In the genomic region with DNA sequence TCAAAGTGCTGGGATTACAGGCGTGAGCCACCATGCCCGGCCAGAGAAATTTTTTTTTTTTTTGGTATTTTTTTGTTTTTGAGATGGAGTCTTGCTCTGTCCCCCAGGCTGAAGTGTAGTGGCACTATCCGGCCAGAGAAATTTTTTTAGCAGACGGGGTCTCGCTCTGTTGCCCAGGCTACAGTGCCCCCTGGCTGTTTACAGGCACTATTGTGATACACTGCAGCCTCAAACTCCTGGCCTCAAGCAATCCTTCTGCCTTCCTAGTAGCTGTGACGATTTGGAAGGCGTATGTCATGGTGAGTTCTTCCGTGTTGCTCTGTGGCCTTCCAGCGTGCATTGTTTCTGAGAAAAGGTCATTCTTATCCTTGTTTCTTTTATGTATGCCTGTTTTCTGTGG, we compare ENCODE assay signal across 19 cellular contexts. TPM values are rescaled to one million over a fixed set of nuclear protein-coding genes. Genes with fewer than 3 reads are reported as not detected.
DNase-seq lines count a peak whose midpoint lies in the region; ATAC-seq and TF ChIP-seq lines count a peak whose summit lies in the region.
"Had no signal": no experiment of that assay in that cellular context is flagged by ENCODE, and none has a peak within 500 bp of the region (broad histone marks: within the 10 kb centered on the region; RNA-seq: fewer than 3 reads in every experiment).

No MANE protein-coding gene starts in this region.

- no peak overlapping the region for H3K27ac Mint-ChIP-seq in HFFc6
- no peak overlapping the region for H3K27ac Mint-ChIP-seq in chondrocyte (ENCODE audit: unreplicated experiment)
- H3K27ac Mint-ChIP-seq in activated CD8-positive, alpha-beta T cell treated with anti-CD3 and anti-CD28 coated beads for 36 hours, result no peak overlapping the region
- H3K27ac Mint-ChIP-seq: IgD-negative memory B cell, T-cell had no signal

- H3K23ac ChIP-seq in mesendoderm (ENCODE audit: low read length), result no peak overlapping the region

- no peaks in the 10 kb centered on the region for H3K9me3 Mint-ChIP-seq in HFFc6
- H3K9me3 Mint-ChIP-seq in chondrocyte (ENCODE audit: low read depth), result no peaks in the 10 kb centered on the region
- no peaks in the 10 kb centered on the region for H3K9me3 Mint-ChIP-seq in activated CD8-positive, alpha-beta T cell treated with anti-CD3 and anti-CD28 coated beads for 36 hours
- H3K9me3 Mint-ChIP-seq: IgD-negative memory B cell, T-cell had no signal

- H3K27me3 Mint-ChIP-seq in HFFc6 (ENCODE audit: insufficient read depth) (no peaks in the 10 kb centered on the region; the same call in 1 of the 2 replicates), chondrocyte (ENCODE audit: low read depth) (no peaks in the 10 kb centered on the region)
- H3K27me3 Mint-ChIP-seq in activated CD8-positive, alpha-beta T cell treated with anti-CD3 and anti-CD28 coated beads for 36 hours, result no peaks in the 10 kb centered on the region
- H3K27me3 Mint-ChIP-seq: IgD-negative memory B cell, T-cell had no signal

- H2AK5ac ChIP-seq in mesendoderm (ENCODE audit: low read length), result no peak overlapping the region

- no peak overlapping the region for H3K4ac ChIP-seq in mesendoderm (ENCODE audit: low read depth, low read length)

- H2BK5ac ChIP-seq in mesendoderm (ENCODE audit: low read length), result no peak overlapping the region

- H3K4me3 Mint-ChIP-seq in HFFc6, result no peak overlapping the region
- no peak overlapping the region for H3K4me3 Mint-ChIP-seq in chondrocyte (ENCODE audit: unreplicated experiment)
- no peak overlapping the region for H3K4me3 Mint-ChIP-seq in activated CD8-positive, alpha-beta T cell treated with anti-CD3 and anti-CD28 coated beads for 36 hours
- H3K4me3 Mint-ChIP-seq: IgD-negative memory B cell, T-cell had no signal

- no peak overlapping the region for H3K56ac ChIP-seq in mesendoderm (ENCODE audit: low read length)

- H4K5ac ChIP-seq in mesendoderm (ENCODE audit: low read length), result no peak overlapping the region

- H3K79me1 ChIP-seq in mesendoderm (ENCODE audit: low read length), result peaks cover 4% of the 10 kb centered on the region

- TF ChIP-seq CTCF in DOHH2 (IDR thresholded peaks at IDR 0.05; ENCODE audit: low read depth, low read length, poor library complexity, severe bottlenecking) (peak; percentile 64), HFFc6 (IDR thresholded peaks at IDR 0.05) (peak; percentile 19; the same call in 1 of the 2 replicates), chondrocyte (IDR thresholded peaks at IDR 0.05) (peak; percentile 37)
- TF ChIP-seq CTCF in activated CD8-positive, alpha-beta T cell treated with anti-CD3 and anti-CD28 coated beads for 36 hours (IDR thresholded peaks at IDR 0.05), result no peak

- ATAC-seq in activated CD8-positive, alpha-beta T cell treated with anti-CD3 and anti-CD28 coated beads for 36 hours, result no peak
- ATAC-seq: T-cell had no signal

- CTCF ChIA-PET in activated CD8-positive, alpha-beta T cell treated with anti-CD3 and anti-CD28 coated beads for 36 hours (lab: Charles Lee), result no interaction called here

- H3K4me1 Mint-ChIP-seq in HFFc6 (ENCODE audit: low read depth) (no peaks in the 10 kb centered on the region; the same call in 1 of the 2 replicates), chondrocyte (ENCODE audit: low read depth) (peaks cover 12% of the 10 kb centered on the region)
- H3K4me1 Mint-ChIP-seq in activated CD8-positive, alpha-beta T cell treated with anti-CD3 and anti-CD28 coated beads for 36 hours (ENCODE audit: low read depth), result peaks cover 25% of the 10 kb centered on the region

- 0 out of 2 replicates have a peak, but pooled peaks cover 4% of the 10 kb centered on the region for H4K20me1 ChIP-seq in DOHH2 (ENCODE audit: control insufficient read depth, insufficient read depth, low read depth, low read length)

- no peak for DNase-seq in HFFc6
- DNase-seq in chondrocyte (ENCODE audit: low spot score), result no peak
- DNase-seq in mesendoderm, result peak; percentile 41
- no peak for DNase-seq in MG63
- DNase-seq in dedifferentiated amniotic fluid mesenchymal stem cell (ENCODE audit: extremely low spot score), result no peak
- no peak for DNase-seq in activated CD8-positive, alpha-beta T cell treated with anti-CD3 and anti-CD28 coated beads for 36 hours
- DNase-seq in NCI-H2081 (lab: John Stamatoyannopoulos, UW), result no peak
- DNase-seq: EL, H7, NCI-H1417 treated with DMSO at 0.1 percent for 48 hours, NCI-H2029, NCI-H510A treated with DMSO at 0.1 percent for 48 hours, SHP77, SK-N-SH, T-cell had no signal

- peaks cover 30% of the 10 kb centered on the region for H3K36me3 Mint-ChIP-seq in HFFc6 (ENCODE audit: low read depth)
- peaks cover 8% of the 10 kb centered on the region for H3K36me3 Mint-ChIP-seq in chondrocyte (ENCODE audit: low read depth)
- peaks cover 41% of the 10 kb centered on the region for H3K36me3 Mint-ChIP-seq in activated CD8-positive, alpha-beta T cell treated with anti-CD3 and anti-CD28 coated beads for 36 hours (ENCODE audit: low read depth)

- no peak overlapping the region for H2BK15ac ChIP-seq in mesendoderm (replicated peaks; ENCODE audit: low read depth)

- intact Hi-C loops in activated CD8-positive, alpha-beta T cell treated with anti-CD3 and anti-CD28 coated beads for 36 hours (cut with micrococcal nuclease), result no loop called here

- no CpG with 5 or more reads among the region's 9 CpGs for WGBS in mesendoderm (ENCODE audit: extremely low coverage, insufficient coverage, low lambda C conversion rate)

- H3K4me3 ChIP-seq in DOHH2 (ENCODE audit: low read length) (no peak overlapping the region), mesendoderm (ENCODE audit: low read length) (no peak overlapping the region), MG63 (no peak overlapping the region)

- H3K27me3 ChIP-seq in DOHH2 (ENCODE audit: control insufficient read depth, low read length), result no peaks in the 10 kb centered on the region
- H3K27me3 ChIP-seq in mesendoderm (ENCODE audit: insufficient read depth, low read length, poor library complexity), result no peaks in the 10 kb centered on the region
- no peaks in the 10 kb centered on the region for H3K27me3 ChIP-seq in MG63

- H4K8ac ChIP-seq in mesendoderm (ENCODE audit: low read depth, low read length), result no peak overlapping the region

- H3K4me2 ChIP-seq in DOHH2 (ENCODE audit: low read length) (peak overlapping the region; percentile 8), mesendoderm (ENCODE audit: low read length) (no peak overlapping the region)
- H3K4me2 ChIP-seq: SK-N-SH had no signal

- POLR2A ChIA-PET in activated CD8-positive, alpha-beta T cell treated with anti-CD3 and anti-CD28 coated beads for 36 hours (lab: Charles Lee), result interaction anchor here (0.6 kb wide), 1 partner anchor 21 kb away, joined by 3 read pairs; no protein-coding TSS in a partner anchor

- H3K9me3 ChIP-seq in DOHH2 (ENCODE audit: control insufficient read depth, insufficient read depth, low read length) (no peaks in the 10 kb centered on the region), MG63 (no peaks in the 10 kb centered on the region)
- H3K9me3 ChIP-seq: SK-N-SH had no signal

- H3K79me2 ChIP-seq in DOHH2 (ENCODE audit: control insufficient read depth, low read length) (peaks cover 84% of the 10 kb centered on the region), mesendoderm (ENCODE audit: control insufficient read depth, insufficient read depth, low read length) (peaks cover 30% of the 10 kb centered on the region)

- no peak overlapping the region for H3K9ac ChIP-seq in mesendoderm (ENCODE audit: low read length)
- H3K9ac ChIP-seq: SK-N-SH had no signal

- no peak overlapping the region for H3K18ac ChIP-seq in mesendoderm (ENCODE audit: low read length)

- peak overlapping the region; percentile 62 for H3K27ac ChIP-seq in DOHH2 (ENCODE audit: low read depth, low read length)
- H3K27ac ChIP-seq in mesendoderm (ENCODE audit: low read depth, low read length), result no peak overlapping the region

- no peak overlapping the region for H2BK120ac ChIP-seq in mesendoderm (ENCODE audit: low read depth, low read length)

- H3K4me1 ChIP-seq in DOHH2 (ENCODE audit: control insufficient read depth, low read length) (peaks cover 39% of the 10 kb centered on the region), mesendoderm (ENCODE audit: control insufficient read depth, low read depth, low read length) (no peaks in the 10 kb centered on the region)

- H3F3A ChIP-seq in DOHH2 (ENCODE audit: control insufficient read depth, insufficient read depth), result 0 out of 2 replicates have a peak, but pooled peaks cover 4% of the 10 kb centered on the region

- peaks cover 38% of the 10 kb centered on the region for H3K36me3 ChIP-seq in DOHH2 (ENCODE audit: control insufficient read depth, low read length)
- peaks cover 2% of the 10 kb centered on the region for H3K36me3 ChIP-seq in mesendoderm (ENCODE audit: control insufficient read depth, insufficient read depth, low read length)
- H3K36me3 ChIP-seq in MG63, result peaks cover 28% of the 10 kb centered on the region

- no peaks in the 10 kb centered on the region for H3K9me2 ChIP-seq in DOHH2 (replicated peaks; ENCODE audit: control insufficient read depth, low read length)
- H3K9me2 ChIP-seq: SK-N-SH had no signal

RNA-seq across cellular contexts. Expression of a gene that starts 47.5 kb away (rescaled TPM):
- total RNA-seq in HFFc6 (2021; fragmentation: NEBNext Ultra II Directional; extraction: Animal tissue kit (Norgen Biotek cat#: 25700)), result 10 to 100 TPM; 17.0 to 20.8 (median 17.6) TPM
- 20.4 to 24.7 TPM (median 22.5 TPM) in 3 replicates for total RNA-seq in chondrocyte
- 21.3 TPM for polyA plus RNA-seq in mesendoderm (2013, experiment 1 of 2)
- polyA plus RNA-seq in mesendoderm (2013, experiment 2 of 2), result 22.8 TPM
- 11.4 and 12.5 TPM in 2 replicates for total RNA-seq in MG63 (2014; rRNA removed; shearing (Covaris generic); ENCODE audit: low replicate concordance)
- 10 to 100 TPM; 28.4 to 30.4 TPM for total RNA-seq in activated CD8-positive, alpha-beta T cell treated with anti-CD3 and anti-CD28 coated beads for 36 hours

RNA-seq across cellular contexts. Expression of a gene that starts 49.6 kb away (rescaled TPM):
- not detected for total RNA-seq in HFFc6 (2021; fragmentation: NEBNext Ultra II Directional; extraction: Animal tissue kit (Norgen Biotek cat#: 25700))
- 0.47 to 0.77 TPM in 2 of 3 replicates, not detected in the other for total RNA-seq in chondrocyte
- not detected for polyA plus RNA-seq in mesendoderm (2013, experiment 1 of 2)
- polyA plus RNA-seq in mesendoderm (2013, experiment 2 of 2), result not detected
- total RNA-seq in MG63 (2014; rRNA removed; shearing (Covaris generic); ENCODE audit: low replicate concordance), result not detected in 2 replicates
- not detected for total RNA-seq in activated CD8-positive, alpha-beta T cell treated with anti-CD3 and anti-CD28 coated beads for 36 hours
- total RNA-seq: H7, HT1080 had no signal
- polyA plus RNA-seq: BJ, IgD-negative memory B cell, SK-N-SH had no signal
